Comparison of ENCODE assay signal across 11 cellular contexts in genomic region chr1:183877321-183877720, GRCh38.
DNase-seq lines count a peak whose midpoint lies in the region; ATAC-seq, FAIRE-seq and TF ChIP-seq lines count a peak whose summit lies in the region.
"Had no signal": no experiment of that assay in that cellular context is flagged by ENCODE, and none has a peak within 500 bp of the region (broad histone marks: within the 10 kb centered on the region; RNA-seq: fewer than 3 reads in every experiment).

No MANE protein-coding gene starts in this region.

- TF ChIP-seq CTCF in astrocyte (IDR thresholded peaks at IDR 0.05; ENCODE audit: insufficient read depth, low read depth, low read length) = no peak
- TF ChIP-seq CTCF in parathyroid adenoma (IDR thresholded peaks at IDR 0.05) = no peak

- no peaks in the 10 kb centered on the region for H4K20me1 ChIP-seq in astrocyte (ENCODE audit: insufficient read depth, low read length)

- no peaks in the 10 kb centered on the region for H3K36me3 ChIP-seq in astrocyte (ENCODE audit: insufficient read depth, low read length)
- no peaks in the 10 kb centered on the region for H3K36me3 ChIP-seq in parathyroid adenoma (ENCODE audit: control insufficient read depth, insufficient read depth, low read length)

- H3K27ac ChIP-seq in astrocyte (ENCODE audit: low read depth, low read length) (no peak overlapping the region), parathyroid adenoma (peak overlapping the region; percentile 70)
- H3K27ac ChIP-seq: C4-2B had no signal

- peaks cover 2% of the 10 kb centered on the region for H3K27me3 Mint-ChIP-seq in astrocyte (ENCODE audit: low read depth, unreplicated experiment)
- H3K27me3 Mint-ChIP-seq in activated CD4-positive, alpha-beta T cell treated with anti-CD3 and anti-CD28 coated beads, Interleukin-2, amount 10 ng/mL, durations not matched to agents 7 days and 5 days = no peaks in the 10 kb centered on the region
- H3K27me3 Mint-ChIP-seq: activated T-cell treated with anti-CD3 and anti-CD28 coated beads, Interleukin-2, amount 50 U/mL, for 24 hours had no signal

- FAIRE-seq in astrocyte (lab: Jason Lieb, UNC) = no peak

- H3K27ac Mint-ChIP-seq in astrocyte (ENCODE audit: unreplicated experiment) = no peak overlapping the region
- H3K27ac Mint-ChIP-seq in activated CD4-positive, alpha-beta T cell treated with anti-CD3 and anti-CD28 coated beads, Interleukin-2, amount 10 ng/mL, durations not matched to agents 7 days and 5 days = no peak overlapping the region
- H3K27ac Mint-ChIP-seq: activated T-cell treated with anti-CD3 and anti-CD28 coated beads, Interleukin-2, amount 50 U/mL, for 24 hours had no signal

- H3K9me3 ChIP-seq in astrocyte (ENCODE audit: insufficient read depth, low read depth, low read length) (no peaks in the 10 kb centered on the region), parathyroid adenoma (ENCODE audit: control insufficient read depth, low read length) (no peaks in the 10 kb centered on the region)

- POLR2A ChIA-PET in activated CD4-positive, alpha-beta T cell treated with anti-CD3 and anti-CD28 coated beads, Interleukin-2, amount 10 ng/mL, durations not matched to agents 7 days and 5 days (lab: Charles Lee) = no interaction called here

- ATAC-seq in left ventricle myocardium superior (peak; percentile 62), GM21423 (IDR thresholded peaks at IDR 0.05; ENCODE audit: unreplicated experiment) (no peak), HG02970 (IDR thresholded peaks at IDR 0.05; ENCODE audit: low FRiP score, unreplicated experiment) (no peak)

- H3K36me3 Mint-ChIP-seq in astrocyte (ENCODE audit: low read depth, unreplicated experiment) = peaks cover 2% of the 10 kb centered on the region
- H3K36me3 Mint-ChIP-seq in activated CD4-positive, alpha-beta T cell treated with anti-CD3 and anti-CD28 coated beads, Interleukin-2, amount 10 ng/mL, durations not matched to agents 7 days and 5 days (ENCODE audit: low read depth) = peaks cover 5% of the 10 kb centered on the region

- H2AFZ ChIP-seq in astrocyte (ENCODE audit: low read depth, low read length) (peak overlapping the region; percentile 45), parathyroid adenoma (peak overlapping the region; percentile 73)

- DNase-seq in AG08395 (ENCODE audit: low spot score) = peak; percentile 60
- DNase-seq in astrocyte (ENCODE audit: low read depth) = peak; percentile 52
- peak; percentile 59 for DNase-seq in left ventricle myocardium superior
- no peak for DNase-seq in activated CD4-positive, alpha-beta T cell treated with anti-CD3 and anti-CD28 coated beads, Interleukin-2, amount 10 ng/mL, durations not matched to agents 7 days and 5 days
- DNase-seq in 8988T = no peak
- DNase-seq: activated T-cell treated with anti-CD3 and anti-CD28 coated beads, Interleukin-2, amount 50 U/mL, for 24 hours; NCI-H1092 treated with DMSO at 0.1 percent for 48 hours had no signal

- intact Hi-C loops in left ventricle myocardium superior (cut with micrococcal nuclease) = no loop called here

- no peak overlapping the region for H3K4me3 Mint-ChIP-seq in astrocyte (ENCODE audit: unreplicated experiment)
- H3K4me3 Mint-ChIP-seq in activated CD4-positive, alpha-beta T cell treated with anti-CD3 and anti-CD28 coated beads, Interleukin-2, amount 10 ng/mL, durations not matched to agents 7 days and 5 days = no peak overlapping the region
- H3K4me3 Mint-ChIP-seq: activated T-cell treated with anti-CD3 and anti-CD28 coated beads, Interleukin-2, amount 50 U/mL, for 24 hours had no signal

- H3K79me2 ChIP-seq in astrocyte (ENCODE audit: insufficient read depth, low read length) (no peaks in the 10 kb centered on the region), parathyroid adenoma (no peaks in the 10 kb centered on the region)

- H3K4me1 Mint-ChIP-seq in astrocyte (ENCODE audit: low read depth, unreplicated experiment) = peaks cover 26% of the 10 kb centered on the region
- peaks cover 13% of the 10 kb centered on the region for H3K4me1 Mint-ChIP-seq in activated CD4-positive, alpha-beta T cell treated with anti-CD3 and anti-CD28 coated beads, Interleukin-2, amount 10 ng/mL, durations not matched to agents 7 days and 5 days

- no peaks in the 10 kb centered on the region for H3K27me3 ChIP-seq in astrocyte (ENCODE audit: insufficient read depth, low read length)
- no peaks in the 10 kb centered on the region for H3K27me3 ChIP-seq in parathyroid adenoma (ENCODE audit: control insufficient read depth, insufficient read depth, low read length)

- CTCF ChIA-PET in activated CD4-positive, alpha-beta T cell treated with anti-CD3 and anti-CD28 coated beads, Interleukin-2, amount 10 ng/mL, durations not matched to agents 7 days and 5 days (lab: Charles Lee) = interaction anchor here (1.4 kb wide), 1 partner anchor 13 kb away, joined by 3 read pairs; no protein-coding TSS in a partner anchor

- peak overlapping the region; percentile 39 for H3K4me3 ChIP-seq in astrocyte (ENCODE audit: insufficient read depth, low read depth, low read length)
- H3K4me3 ChIP-seq in parathyroid adenoma (ENCODE audit: low read depth, low read length) = no peak overlapping the region

- H3K9me3 Mint-ChIP-seq in astrocyte (ENCODE audit: unreplicated experiment) = no peaks in the 10 kb centered on the region
- no peaks in the 10 kb centered on the region for H3K9me3 Mint-ChIP-seq in activated CD4-positive, alpha-beta T cell treated with anti-CD3 and anti-CD28 coated beads, Interleukin-2, amount 10 ng/mL, durations not matched to agents 7 days and 5 days
- H3K9me3 Mint-ChIP-seq: activated T-cell treated with anti-CD3 and anti-CD28 coated beads, Interleukin-2, amount 50 U/mL, for 24 hours had no signal

- H3K4me1 ChIP-seq in astrocyte (ENCODE audit: insufficient read depth, low read length) = peaks cover 11% of the 10 kb centered on the region
- H3K4me1 ChIP-seq in parathyroid adenoma = peaks cover 7% of the 10 kb centered on the region

- H3K9ac ChIP-seq in astrocyte (ENCODE audit: low read length) = peak overlapping the region; percentile 34
- no peak overlapping the region for H3K9ac ChIP-seq in parathyroid adenoma

- H3K4me2 ChIP-seq in astrocyte (ENCODE audit: low read length) = peak overlapping the region; percentile 80
- H3K4me2 ChIP-seq in parathyroid adenoma (ENCODE audit: low read length) = peak overlapping the region; percentile 40

Comparison
In these comparisons a context has a peak if more than half of its experiments do, and no peak if none do; other contexts are left out.
1. DNase-seq: peak in AG08395 (single experiment), astrocyte (single experiment) and left ventricle myocardium superior (single experiment); none in activated CD4-positive, alpha-beta T cell treated with anti-CD3 and anti-CD28 coated beads, Interleukin-2, amount 10 ng/mL, durations not matched to agents 7 days and 5 days (single experiment) and 8988T (single experiment).